ENCODE assay signal across 1 cellular context in genomic region chr2:19360881-19361321, GRCh38.
TF ChIP-seq lines count a peak whose summit lies in the region.

No MANE protein-coding gene starts in this region.

TF ChIP-seq in IMR-90, 13 proteins besides CTCF, POLR2A, EP300 and RAD21 (continued from another document):
- TF ChIP-seq, protein P1, sequence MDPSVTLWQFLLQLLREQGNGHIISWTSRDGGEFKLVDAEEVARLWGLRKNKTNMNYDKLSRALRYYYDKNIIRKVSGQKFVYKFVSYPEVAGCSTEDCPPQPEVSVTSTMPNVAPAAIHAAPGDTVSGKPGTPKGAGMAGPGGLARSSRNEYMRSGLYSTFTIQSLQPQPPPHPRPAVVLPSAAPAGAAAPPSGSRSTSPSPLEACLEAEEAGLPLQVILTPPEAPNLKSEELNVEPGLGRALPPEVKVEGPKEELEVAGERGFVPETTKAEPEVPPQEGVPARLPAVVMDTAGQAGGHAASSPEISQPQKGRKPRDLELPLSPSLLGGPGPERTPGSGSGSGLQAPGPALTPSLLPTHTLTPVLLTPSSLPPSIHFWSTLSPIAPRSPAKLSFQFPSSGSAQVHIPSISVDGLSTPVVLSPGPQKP (IDR thresholded peaks at IDR 0.05; ENCODE audit: borderline replicate concordance, low read depth, low read length), result no peak
- no peak for TF ChIP-seq FOS (IDR thresholded peaks at IDR 0.05; ENCODE audit: low read depth, low read length)
